Comparison of ENCODE assay signal across 18 cellular contexts in genomic region chr17:40364906-40365305, GRCh38. TPM values are rescaled to one million over a fixed set of nuclear protein-coding genes. Genes with fewer than 3 reads are reported as not detected.
A peak's percentile ranks its signal among the peaks of the same experiment; 100 is the strongest.
DNase-seq lines count a peak whose midpoint lies in the region; FAIRE-seq and TF ChIP-seq lines count a peak whose summit lies in the region.
"Had no signal": no experiment of that assay in that cellular context is flagged by ENCODE, and none has a peak within 500 bp of the region (broad histone marks: within the 10 kb centered on the region; RNA-seq: fewer than 3 reads in every experiment).

No MANE protein-coding gene starts in this region.

- H3K4ac ChIP-seq in mesenchymal stem cell (ENCODE audit: low read depth in 1 of 2, low read length in 2 of 2) (no peak overlapping the region), mesendoderm (ENCODE audit: low read depth, low read length) (no peak overlapping the region)

- no peak for DNase-seq in left ventricle myocardium inferior
- DNase-seq in right atrium auricular region (ENCODE audit: low spot score), result no peak
- DNase-seq in adipocyte (ENCODE audit: low read depth), result no peak
- DNase-seq in mesenchymal stem cell, result no peak
- peak; percentile 1 for DNase-seq in urothelium cell line (ENCODE audit: low spot score)
- no peak for DNase-seq in foreskin fibroblast
- DNase-seq in mesendoderm, result no peak
- DNase-seq in amygdala (lab: John Stamatoyannopoulos, UW), result no peak
- DNase-seq: central memory CD4-positive, alpha-beta T cell; effector CD4-positive, alpha-beta T cell; NCI-H187; retina; SHP77 treated with DMSO at 0.1 percent for 48 hours had no signal

- no peak overlapping the region for H3K14ac ChIP-seq in mesenchymal stem cell (ENCODE audit: low read length in 2 of 2)

- no peak overlapping the region for H2BK120ac ChIP-seq in mesenchymal stem cell (ENCODE audit: low read depth, low read length)
- no peak overlapping the region for H2BK120ac ChIP-seq in mesendoderm (ENCODE audit: low read depth, low read length)

- peak overlapping the region; percentile 65 for H3K27ac ChIP-seq in left ventricle myocardium inferior (replicated peaks)
- H3K27ac ChIP-seq in right atrium auricular region, result no peak overlapping the region
- H3K27ac ChIP-seq in mesenchymal stem cell (ENCODE audit: low read length, poor library complexity, severe bottlenecking), result no peak overlapping the region
- no peak overlapping the region for H3K27ac ChIP-seq in mesendoderm (ENCODE audit: low read depth, low read length)

- H4K91ac ChIP-seq in mesenchymal stem cell (ENCODE audit: low read length), result no peak overlapping the region

- no peak overlapping the region for H2BK15ac ChIP-seq in mesenchymal stem cell (ENCODE audit: low read depth, poor library complexity, severe bottlenecking)
- H2BK15ac ChIP-seq in mesendoderm (replicated peaks; ENCODE audit: low read depth), result no peak overlapping the region

- H2AFZ ChIP-seq in mesenchymal stem cell (ENCODE audit: low read depth, low read length), result no peak overlapping the region

- no peak overlapping the region for H4K5ac ChIP-seq in mesendoderm (ENCODE audit: low read length)

- no peaks in the 10 kb centered on the region for H3K36me3 ChIP-seq in left ventricle myocardium inferior
- H3K36me3 ChIP-seq in right atrium auricular region, result no peaks in the 10 kb centered on the region
- no peaks in the 10 kb centered on the region for H3K36me3 ChIP-seq in adipocyte (ENCODE audit: control insufficient read depth, insufficient read depth, low read length, severe bottlenecking)
- peaks cover 0 to 4% of the 10 kb centered on the region in 2 experiments for H3K36me3 ChIP-seq in mesenchymal stem cell (ENCODE audit: control insufficient read depth in 1 of 2, insufficient read depth in 2 of 2, low read depth in 1 of 2, low read length in 2 of 2)
- no peaks in the 10 kb centered on the region for H3K36me3 ChIP-seq in mesendoderm (ENCODE audit: control insufficient read depth, insufficient read depth, low read length)

- intact Hi-C loops in left ventricle myocardium inferior (cut with micrococcal nuclease), result no loop called here

- no peak overlapping the region for H3K23ac ChIP-seq in mesenchymal stem cell (ENCODE audit: low read length in 2 of 2)
- no peak overlapping the region for H3K23ac ChIP-seq in mesendoderm (ENCODE audit: low read length)

- H3K9ac ChIP-seq in adipocyte (ENCODE audit: low read length) (peak overlapping the region; percentile 84), mesenchymal stem cell (ENCODE audit: low read length) (peak overlapping the region; percentile 62), mesendoderm (ENCODE audit: low read length) (no peak overlapping the region)

- WGBS in mesenchymal stem cell, result 93% methylated on average over 8 of the region's 9 CpGs
- no CpG with 5 or more reads among the region's 9 CpGs for WGBS in mesendoderm (ENCODE audit: extremely low coverage, insufficient coverage, low lambda C conversion rate)

- H2AK5ac ChIP-seq in mesenchymal stem cell (ENCODE audit: low read length, severe bottlenecking) (no peak overlapping the region), mesendoderm (ENCODE audit: low read length) (no peak overlapping the region)

- TF ChIP-seq CTCF in left ventricle myocardium inferior (IDR thresholded peaks at IDR 0.05; ENCODE audit: borderline replicate concordance), result no peak
- TF ChIP-seq CTCF in right atrium auricular region (IDR thresholded peaks at IDR 0.05), result no peak
- TF ChIP-seq CTCF in foreskin fibroblast (IDR thresholded peaks at IDR 0.05; ENCODE audit: low read depth, low read length), result no peak

- H3K9me3 ChIP-seq in left ventricle myocardium inferior (replicated peaks) (no peaks in the 10 kb centered on the region), right atrium auricular region (no peaks in the 10 kb centered on the region), adipocyte (ENCODE audit: control insufficient read depth, low read length) (no peaks in the 10 kb centered on the region), mesenchymal stem cell (ENCODE audit: control insufficient read depth, low read length) (no peaks in the 10 kb centered on the region)

- H3K4me3 ChIP-seq in left ventricle myocardium inferior (peak overlapping the region; percentile 67), right atrium auricular region (no peak overlapping the region), adipocyte (ENCODE audit: low read length) (peak overlapping the region; percentile 83), mesenchymal stem cell (ENCODE audit: insufficient read depth in 1 of 2, low read depth in 1 of 2, low read length in 2 of 2) (peak overlapping the region in 1 of 2 experiments; percentile 80), foreskin fibroblast (ENCODE audit: low read depth in 1 of 2, low read length in 2 of 2) (no peak overlapping the region), mesendoderm (ENCODE audit: low read length) (no peak overlapping the region)

- H4K8ac ChIP-seq in mesenchymal stem cell (ENCODE audit: low read length) (no peak overlapping the region), mesendoderm (ENCODE audit: low read depth, low read length) (no peak overlapping the region)

- H2BK5ac ChIP-seq in mesenchymal stem cell (ENCODE audit: low read depth, low read length, poor library complexity, severe bottlenecking) (no peak overlapping the region), mesendoderm (ENCODE audit: low read length) (no peak overlapping the region)

- H3K79me2 ChIP-seq in mesendoderm (ENCODE audit: control insufficient read depth, insufficient read depth, low read length), result no peaks in the 10 kb centered on the region

- H3K27me3 ChIP-seq in left ventricle myocardium inferior (ENCODE audit: low read depth) (peaks cover 23% of the 10 kb centered on the region), right atrium auricular region (no peaks in the 10 kb centered on the region), adipocyte (replicated peaks; ENCODE audit: control insufficient read depth, insufficient read depth, low read length) (no peaks in the 10 kb centered on the region), mesenchymal stem cell (ENCODE audit: control insufficient read depth in 1 of 2, insufficient read depth in 1 of 2, low read length in 2 of 2) (no peaks in the 10 kb centered on the region), mesendoderm (ENCODE audit: insufficient read depth, low read length, poor library complexity) (peaks cover 4% of the 10 kb centered on the region)

- H3K18ac ChIP-seq in mesenchymal stem cell (ENCODE audit: low read depth in 1 of 2, low read length in 2 of 2), result no peak overlapping the region
- no peak overlapping the region for H3K18ac ChIP-seq in mesendoderm (ENCODE audit: low read length)

- no peak overlapping the region for H3K56ac ChIP-seq in mesendoderm (ENCODE audit: low read length)

- no peak overlapping the region for H2BK12ac ChIP-seq in mesenchymal stem cell (ENCODE audit: low read length in 2 of 2)

- peaks cover 5% of the 10 kb centered on the region for H3K79me1 ChIP-seq in mesenchymal stem cell (replicated peaks; ENCODE audit: low read length, poor library complexity, severe bottlenecking)
- H3K79me1 ChIP-seq in mesendoderm (ENCODE audit: low read length), result no peaks in the 10 kb centered on the region

- H3K4me1 ChIP-seq in left ventricle myocardium inferior, result peaks cover 24% of the 10 kb centered on the region
- peaks cover 0 to 14% of the 10 kb centered on the region in 2 donors for H3K4me1 ChIP-seq in right atrium auricular region
- peaks cover 14% of the 10 kb centered on the region for H3K4me1 ChIP-seq in adipocyte (ENCODE audit: control insufficient read depth, insufficient read depth, low read length)
- H3K4me1 ChIP-seq in mesenchymal stem cell (ENCODE audit: control insufficient read depth, insufficient read depth, low read depth, low read length), result peaks cover 27% of the 10 kb centered on the region
- no peaks in the 10 kb centered on the region for H3K4me1 ChIP-seq in mesendoderm (ENCODE audit: control insufficient read depth, low read depth, low read length)

- H3K4me2 ChIP-seq in mesenchymal stem cell (ENCODE audit: low read length, poor library complexity, severe bottlenecking) (no peak overlapping the region), mesendoderm (ENCODE audit: low read length) (no peak overlapping the region)

- no peak for FAIRE-seq in urothelium cell line (lab: Jason Lieb, UNC)
- FAIRE-seq: D721Med, HTR-8/SVneo had no signal

RNA-seq across cellular contexts. Expression of gene GJD3, which starts 0.4 kb away (rescaled TPM):
- 0.88 TPM for total RNA-seq in left ventricle myocardium inferior
- total RNA-seq in right atrium auricular region, result 1 to 10 TPM in 1 of 2 donors, not detected in 1; 1.6 TPM
- polyA plus RNA-seq in mesenchymal stem cell (2013, experiment 1 of 2), result 0.44 TPM
- 0.29 TPM for polyA plus RNA-seq in mesenchymal stem cell (2013, experiment 2 of 2)
- not detected for polyA plus RNA-seq in mesendoderm (2013, experiment 1 of 2)
- not detected for polyA plus RNA-seq in mesendoderm (2013, experiment 2 of 2)
- total RNA-seq: H9; myocyte; T-helper 2 cell treated with Interferon-gamma antibody and Interleukin-4, amounts not matched to agents 100 ng/mL and 5 ng/mL, for 36 hours had no signal

RNA-seq across cellular contexts. Expression of gene TOP2A, which starts 52.8 kb away (rescaled TPM):
- total RNA-seq in left ventricle myocardium inferior (2.1 TPM), right atrium auricular region (1 to 10 TPM in 1 of 2 donors, under 1 TPM in 1; 0.31 to 3.7 TPM)
- 14.5 TPM for polyA plus RNA-seq in mesenchymal stem cell (2013, experiment 1 of 2)
- 15.0 TPM for polyA plus RNA-seq in mesenchymal stem cell (2013, experiment 2 of 2)
- 122 TPM for polyA plus RNA-seq in mesendoderm (2013, experiment 1 of 2)
- 126 TPM for polyA plus RNA-seq in mesendoderm (2013, experiment 2 of 2)

RNA-seq across cellular contexts. Expression of gene RARA, which starts 55.9 kb away (rescaled TPM):
- 17.1 TPM for total RNA-seq in left ventricle myocardium inferior
- 10 to 100 TPM; 28.5 to 51.7 TPM for total RNA-seq in right atrium auricular region
- 32.6 TPM for polyA plus RNA-seq in mesenchymal stem cell (2013, experiment 1 of 2)
- 32.1 TPM for polyA plus RNA-seq in mesenchymal stem cell (2013, experiment 2 of 2)
- 30.6 TPM for polyA plus RNA-seq in mesendoderm (2013, experiment 1 of 2)
- 29.9 TPM for polyA plus RNA-seq in mesendoderm (2013, experiment 2 of 2)

Comparison
In these comparisons a context has a peak if more than half of its experiments do, and no peak if none do; other contexts are left out.
1. H3K4me3 ChIP-seq: peak in left ventricle myocardium inferior (single experiment) and adipocyte (single experiment); none in right atrium auricular region (0 of 2), foreskin fibroblast (0 of 2) and mesendoderm (single experiment).